ENCODE assay signal across 15 cellular contexts in genomic region chr17:72089453-72089987, GRCh38. TPM values are rescaled to one million over a fixed set of nuclear protein-coding genes. Genes with fewer than 3 reads are reported as not detected.
DNase-seq lines count a peak whose midpoint lies in the region; ATAC-seq, FAIRE-seq and TF ChIP-seq lines count a peak whose summit lies in the region.
"Had no signal": no experiment of that assay in that cellular context is flagged by ENCODE, and none has a peak within 500 bp of the region (broad histone marks: within the 10 kb centered on the region; RNA-seq: fewer than 3 reads in every experiment).

No MANE protein-coding gene starts in this region.

- no peaks in the 10 kb centered on the region for H3K79me2 ChIP-seq in neural cell (replicated peaks; ENCODE audit: insufficient read depth, low read length)

- H4K20me1 ChIP-seq in neural cell (ENCODE audit: insufficient read depth): no peaks in the 10 kb centered on the region
- H4K20me1 ChIP-seq: BLaER1 treated with 17β-estradiol and CSF1 and Interleukin-3, amounts not matched to agents 10 nM and 100 nM had no signal

- DNase-seq in coronary artery (ENCODE audit: low spot score) (peak; percentile 11), left ventricle myocardium superior (no peak), urothelium cell line (ENCODE audit: low spot score) (no peak), left colon (no peak)
- DNase-seq: Calu3; CD8-positive, alpha-beta T cell; DMS79 treated with DMSO at 0.1 percent for 48 hours; GF-D8; H9 had no signal

- ATAC-seq in left ventricle myocardium superior: peak; percentile 49
- ATAC-seq in HG02759 (IDR thresholded peaks at IDR 0.05; ENCODE audit: unreplicated experiment): no peak
- no peak for ATAC-seq in left colon
- no peak for ATAC-seq in GM18498 (IDR thresholded peaks at IDR 0.05; ENCODE audit: unreplicated experiment)
- ATAC-seq: CD8-positive, alpha-beta T cell had no signal

- H3K27ac ChIP-seq in coronary artery (peak overlapping the region in 1 of 2 donors; percentile 40), neural cell (ENCODE audit: low read length) (no peak overlapping the region)
- H3K27ac ChIP-seq: BLaER1 treated with 17β-estradiol and CSF1 and Interleukin-3, amounts not matched to agents 10 nM and 100 nM had no signal

- H3F3A ChIP-seq in neural cell (ENCODE audit: insufficient read depth, low read length, poor library complexity, severe bottlenecking): no peaks in the 10 kb centered on the region

- TF ChIP-seq CTCF in coronary artery (IDR thresholded peaks at IDR 0.05): no peak
- TF ChIP-seq CTCF in neural cell (IDR thresholded peaks at IDR 0.05; ENCODE audit: poor library complexity, severe bottlenecking): no peak

- no peak overlapping the region for H3K4me3 ChIP-seq in coronary artery
- H3K4me3 ChIP-seq in neural cell (ENCODE audit: low read length): no peak overlapping the region
- H3K4me3 ChIP-seq: BLaER1 treated with 17β-estradiol and CSF1 and Interleukin-3, amounts not matched to agents 10 nM and 100 nM had no signal

- H3K9ac ChIP-seq in neural cell (ENCODE audit: low read length): no peak overlapping the region
- H3K9ac ChIP-seq: BLaER1 treated with 17β-estradiol and CSF1 and Interleukin-3, amounts not matched to agents 10 nM and 100 nM had no signal

- no peaks in the 10 kb centered on the region for H3K9me2 ChIP-seq in neural cell (ENCODE audit: insufficient read depth, low read length)

- intact Hi-C loops in left ventricle myocardium superior (cut with micrococcal nuclease) (no loop called here), left colon (cut with DNase I, micrococcal nuclease) (no loop called here)

- TF ChIP-seq EP300 in neural cell (conservative IDR thresholded peaks at IDR 0.05; ENCODE audit: poor library complexity, severe bottlenecking): peak; percentile 31

- no peaks in the 10 kb centered on the region for H3K27me3 ChIP-seq in neural cell (ENCODE audit: insufficient read depth, low read depth, low read length)
- H3K27me3 ChIP-seq: BLaER1 treated with 17β-estradiol and CSF1 and Interleukin-3, amounts not matched to agents 10 nM and 100 nM had no signal

- no peak overlapping the region for H3K4me2 ChIP-seq in neural cell (ENCODE audit: low read length)
- H3K4me2 ChIP-seq: BLaER1 treated with 17β-estradiol and CSF1 and Interleukin-3, amounts not matched to agents 10 nM and 100 nM had no signal

- TF ChIP-seq RAD21 in neural cell (conservative IDR thresholded peaks at IDR 0.05): no peak

- H2AFZ ChIP-seq in neural cell (ENCODE audit: low read depth, low read length): no peak overlapping the region

- H3K9me3 ChIP-seq in neural cell (ENCODE audit: low read length): no peaks in the 10 kb centered on the region
- H3K9me3 ChIP-seq: BLaER1 treated with 17β-estradiol and CSF1 and Interleukin-3, amounts not matched to agents 10 nM and 100 nM had no signal

- FAIRE-seq in urothelium cell line (lab: Jason Lieb, UNC): peak; percentile 9
- FAIRE-seq: H1 had no signal

- no peaks in the 10 kb centered on the region for H3K36me3 ChIP-seq in neural cell (ENCODE audit: insufficient read depth, low read length)
- H3K36me3 ChIP-seq: BLaER1 treated with 17β-estradiol and CSF1 and Interleukin-3, amounts not matched to agents 10 nM and 100 nM had no signal

TF ChIP-seq in neural cell, 6 proteins besides CTCF, POLR2A, EP300 and RAD21:
- TF ChIP-seq EZH2 (IDR thresholded peaks at IDR 0.05; ENCODE audit: borderline replicate concordance, insufficient read depth, low read length, poor library complexity, severe bottlenecking) (no peak), POLR2AphosphoS5 (IDR thresholded peaks at IDR 0.05) (no peak), MXI1 (conservative IDR thresholded peaks at IDR 0.05; ENCODE audit: poor library complexity, severe bottlenecking) (no peak), REST (IDR thresholded peaks at IDR 0.05; ENCODE audit: borderline replicate concordance) (no peak), SMC3 (conservative IDR thresholded peaks at IDR 0.05; ENCODE audit: poor library complexity) (no peak), TAF1 (IDR thresholded peaks at IDR 0.05; ENCODE audit: low read depth) (no peak)

RNA-seq across cellular contexts. Expression of gene SOX9, which starts 31.3 kb away (rescaled TPM):
- total RNA-seq in left ventricle myocardium superior (7.3 TPM), left colon (10 to 100 TPM; 41.1 to 49.7 TPM)
- polyA plus RNA-seq in neural cell: 0.34 and 0.68 TPM in 2 replicates
- polyA minus RNA-seq in neural cell: 0.73 and 1.3 TPM in 2 replicates
- total RNA-seq: B cell; CD8-positive, alpha-beta T cell had no signal
